In the genomic region with DNA sequence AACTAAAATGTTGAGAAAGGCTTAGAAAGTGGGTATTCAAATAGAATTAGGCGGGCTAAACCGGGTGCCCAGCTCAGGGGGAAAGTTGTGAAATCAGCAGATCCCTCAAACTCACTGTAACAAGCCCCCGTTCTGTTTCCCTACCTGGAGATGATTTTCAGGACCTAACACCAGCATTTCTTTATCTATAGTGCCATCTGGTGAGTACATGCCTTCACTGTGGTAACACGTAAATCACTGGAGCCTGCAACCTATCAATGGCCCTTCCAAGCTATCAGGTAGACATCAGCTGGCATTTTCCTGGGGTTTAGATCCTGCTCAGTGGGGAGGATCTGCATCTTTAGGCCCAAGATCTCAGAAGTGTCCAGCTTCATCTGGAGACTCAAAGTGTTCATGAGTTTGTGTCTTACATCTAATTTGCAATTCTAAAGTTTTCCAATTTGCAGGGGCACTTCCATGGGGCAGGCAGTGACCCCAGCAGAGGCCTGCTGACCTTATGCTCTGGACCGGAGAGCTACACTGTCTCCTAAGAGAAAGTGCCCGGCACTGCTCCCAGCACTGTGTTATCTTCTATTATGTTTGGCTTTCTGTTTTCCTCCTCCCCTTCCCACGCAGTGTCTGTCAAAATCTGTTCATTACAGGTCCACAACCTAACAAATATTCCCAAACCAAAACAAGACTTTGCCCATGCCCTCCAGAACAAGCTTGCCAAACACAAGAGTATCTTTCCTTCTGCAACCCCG, we compare ENCODE assay signal across 11 cellular contexts.
DNase-seq lines count a peak whose midpoint lies in the region; ATAC-seq, FAIRE-seq and TF ChIP-seq lines count a peak whose summit lies in the region.
"Had no signal": no experiment of that assay in that cellular context is flagged by ENCODE, and none has a peak within 500 bp of the region (broad histone marks: within the 10 kb centered on the region; RNA-seq: fewer than 3 reads in every experiment).

No MANE protein-coding gene starts in this region.

- H3K27me3 ChIP-seq in DND-41 (ENCODE audit: insufficient read depth, low read length, poor library complexity) (no peaks in the 10 kb centered on the region), Panc1 (ENCODE audit: control insufficient read depth, insufficient read depth, low read length) (peaks cover 23% of the 10 kb centered on the region), keratinocyte (ENCODE audit: control insufficient read depth, extremely low read depth, insufficient read depth, low read length) (peaks cover 18% of the 10 kb centered on the region), uterus (no peaks in the 10 kb centered on the region)
- H3K27me3 ChIP-seq: ovary had no signal

- dilution Hi-C loops in keratinocyte (cut with MboI; ENCODE audit: extremely low pct_ligation_motif_present, low sequenced_read_pairs): no loop called here

- H2AFZ ChIP-seq in DND-41 (ENCODE audit: low read depth, low read length) (no peak overlapping the region), keratinocyte (ENCODE audit: control insufficient read depth, low read length) (no peak overlapping the region)

- H3K36me3 ChIP-seq in DND-41 (ENCODE audit: insufficient read depth, low read length) (no peaks in the 10 kb centered on the region), Panc1 (ENCODE audit: control insufficient read depth, insufficient read depth, low read length) (no peaks in the 10 kb centered on the region), keratinocyte (ENCODE audit: control insufficient read depth in 2 of 2, extremely low read depth in 1 of 2, insufficient read depth in 2 of 2, low read length in 2 of 2) (no peaks in the 10 kb centered on the region), uterus (no peaks in the 10 kb centered on the region)
- H3K36me3 ChIP-seq: ovary had no signal

- H3K4me1 Mint-ChIP-seq in activated naive CD8-positive, alpha-beta T cell treated with anti-CD3 and anti-CD28 coated beads for 36 hours: no peaks in the 10 kb centered on the region

- TF ChIP-seq POLR2A in uterus (IDR thresholded peaks at IDR 0.05): no peak

- no peak overlapping the region for H3K4me3 Mint-ChIP-seq in activated naive CD8-positive, alpha-beta T cell treated with anti-CD3 and anti-CD28 coated beads for 36 hours
- H3K4me3 Mint-ChIP-seq: activated T-helper 1 cell treated with anti-CD3 and anti-CD28 coated beads, Interleukin-12 subunit alpha, Interleukin-12 subunit beta, Interleukin-2, Interleukin-4 antibody, amounts not matched to agents 30 ng/mL and 10 ng/mL and 1 ng/mL, durations not matched to agents 14 hours and 24 hours and 36 hours had no signal

- no peaks in the 10 kb centered on the region for H3K36me3 Mint-ChIP-seq in activated naive CD8-positive, alpha-beta T cell treated with anti-CD3 and anti-CD28 coated beads for 36 hours

- DNase-seq in DND-41 (no peak), Panc1 (ENCODE audit: low read depth, low spot score) (no peak), keratinocyte (ENCODE audit: low read depth, low spot score) (no peak), uterus (no peak), NCI-H128 (lab: John Stamatoyannopoulos, UW; ENCODE audit: unreplicated experiment) (no peak)
- peak; percentile 14 for DNase-seq in Jurkat, Clone E6-1 (ENCODE audit: low read depth, low spot score)
- DNase-seq in activated naive CD8-positive, alpha-beta T cell treated with anti-CD3 and anti-CD28 coated beads for 36 hours: no peak
- DNase-seq: NCI-H187, ovary had no signal

- no peak overlapping the region for H3K27ac Mint-ChIP-seq in activated naive CD8-positive, alpha-beta T cell treated with anti-CD3 and anti-CD28 coated beads for 36 hours
- H3K27ac Mint-ChIP-seq: activated T-helper 1 cell treated with anti-CD3 and anti-CD28 coated beads, Interleukin-12 subunit alpha, Interleukin-12 subunit beta, Interleukin-2, Interleukin-4 antibody, amounts not matched to agents 30 ng/mL and 10 ng/mL and 1 ng/mL, durations not matched to agents 14 hours and 24 hours and 36 hours had no signal

- in situ Hi-C loops in Panc1 (cut with HindIII; ENCODE audit: low pct_unique_long_range_greater_than_20kb, low sequenced_read_pairs): no loop called here

- H3K27ac ChIP-seq in DND-41 (ENCODE audit: low read length) (no peak overlapping the region), Panc1 (ENCODE audit: low read length) (no peak overlapping the region), keratinocyte (ENCODE audit: control insufficient read depth, insufficient read depth, low read length) (no peak overlapping the region), uterus (no peak overlapping the region)
- H3K27ac ChIP-seq: ovary had no signal

- peaks cover 8% of the 10 kb centered on the region for H3K27me3 Mint-ChIP-seq in activated naive CD8-positive, alpha-beta T cell treated with anti-CD3 and anti-CD28 coated beads for 36 hours

- H3K79me2 ChIP-seq in DND-41 (ENCODE audit: insufficient read depth, low read length) (no peaks in the 10 kb centered on the region), keratinocyte (ENCODE audit: control insufficient read depth, insufficient read depth, low read length) (no peaks in the 10 kb centered on the region)

- POLR2A ChIA-PET in Panc1 (lab: Charles Lee): no interaction called here

- no peaks in the 10 kb centered on the region for H4K20me1 ChIP-seq in DND-41 (ENCODE audit: insufficient read depth, low read length)
- no peaks in the 10 kb centered on the region for H4K20me1 ChIP-seq in keratinocyte (ENCODE audit: control insufficient read depth, extremely low read depth, insufficient read depth, low read length)

- ATAC-seq in DND-41 (ENCODE audit: insufficient read depth, low read depth) (no peak), Panc1 (peak; percentile 68; the same call in 1 of the 2 replicates), GM21381 (IDR thresholded peaks at IDR 0.05; ENCODE audit: unreplicated experiment) (no peak)

- no peak overlapping the region for H3K9ac ChIP-seq in DND-41 (ENCODE audit: low read depth, low read length)
- no peak overlapping the region for H3K9ac ChIP-seq in keratinocyte (ENCODE audit: control insufficient read depth, extremely low read depth, insufficient read depth, low read length)

- intact Hi-C loops in Panc1 (cut with micrococcal nuclease; ENCODE audit: unreplicated experiment) (loop anchor here (2.0 kb wide), 1 partner anchor 147 kb away; no protein-coding TSS in a partner anchor), uterus (cut with DNase I; ENCODE audit: low total_unique reads) (no loop called here)

- no peaks in the 10 kb centered on the region for H3K9me3 Mint-ChIP-seq in activated naive CD8-positive, alpha-beta T cell treated with anti-CD3 and anti-CD28 coated beads for 36 hours
- H3K9me3 Mint-ChIP-seq: activated T-helper 1 cell treated with anti-CD3 and anti-CD28 coated beads, Interleukin-12 subunit alpha, Interleukin-12 subunit beta, Interleukin-2, Interleukin-4 antibody, amounts not matched to agents 30 ng/mL and 10 ng/mL and 1 ng/mL, durations not matched to agents 14 hours and 24 hours and 36 hours had no signal

- CTCF ChIA-PET in Panc1 (lab: Charles Lee): no interaction called here

- no TSS peak for BruUV-seq in Panc1 (replicated peaks; lab: Mats Ljungman, UMichigan)

- peak; percentile 74 for FAIRE-seq in keratinocyte (lab: Jason Lieb, UNC)

- no peak overlapping the region for H3K4me2 ChIP-seq in DND-41 (ENCODE audit: insufficient read depth, low read length)
- no peak overlapping the region for H3K4me2 ChIP-seq in keratinocyte (ENCODE audit: control insufficient read depth, extremely low read depth, insufficient read depth, low read depth, low read length)

- H3K4me1 ChIP-seq in DND-41 (ENCODE audit: insufficient read depth, low read length): no peaks in the 10 kb centered on the region
- H3K4me1 ChIP-seq in Panc1 (ENCODE audit: control insufficient read depth, insufficient read depth, low read length): no peaks in the 10 kb centered on the region
- no peaks in the 10 kb centered on the region for H3K4me1 ChIP-seq in keratinocyte (ENCODE audit: control insufficient read depth, extremely low read depth, insufficient read depth, low read length)
- no peaks in the 10 kb centered on the region for H3K4me1 ChIP-seq in uterus

- H3K9me3 ChIP-seq in DND-41 (ENCODE audit: insufficient read depth, low read length, severe bottlenecking): no peaks in the 10 kb centered on the region
- H3K9me3 ChIP-seq in Panc1 (ENCODE audit: control insufficient read depth, insufficient read depth, low read depth, low read length): no peaks in the 10 kb centered on the region
- H3K9me3 ChIP-seq in keratinocyte (ENCODE audit: control insufficient read depth, low read depth, low read length): no peaks in the 10 kb centered on the region
- H3K9me3 ChIP-seq in uterus: no peaks in the 10 kb centered on the region
- H3K9me3 ChIP-seq: ovary had no signal

- H3K4me3 ChIP-seq in DND-41 (ENCODE audit: low read depth in 1 of 2, low read length in 2 of 2) (no peak overlapping the region), Panc1 (ENCODE audit: low read depth in 2 of 2, low read length in 2 of 2) (no peak overlapping the region), keratinocyte (ENCODE audit: control insufficient read depth in 2 of 3, extremely low read depth in 1 of 3, insufficient read depth in 2 of 3, low read depth in 1 of 3, low read length in 3 of 3) (no peak overlapping the region), uterus (no peak overlapping the region)
- H3K4me3 ChIP-seq in Jurkat, Clone E6-1 (ENCODE audit: low read length): no peak overlapping the region
- H3K4me3 ChIP-seq: ovary had no signal

- peak; percentile 44 for TF ChIP-seq CTCF in DND-41 (IDR thresholded peaks at IDR 0.05; ENCODE audit: borderline replicate concordance, extremely low read depth, low read length, poor library complexity, severe bottlenecking)
- peak; percentile 30; the same call in 1 of the 2 replicates for TF ChIP-seq CTCF in Panc1 (IDR thresholded peaks at IDR 0.05)
- TF ChIP-seq CTCF in keratinocyte (optimal IDR thresholded peaks at IDR 0.05 in 1 of 3, IDR thresholded peaks at IDR 0.05 in 1 of 3, conservative IDR thresholded peaks at IDR 0.05 in 1 of 3; ENCODE audit: extremely low read depth in 1 of 3, insufficient read depth in 2 of 3, low read length in 3 of 3): peak; percentile 32 to 71 (median 55)
- no peak for TF ChIP-seq CTCF in uterus (IDR thresholded peaks at IDR 0.05)

- H3K9me1 ChIP-seq in keratinocyte (ENCODE audit: control insufficient read depth, extremely low read depth, insufficient read depth, low read length): no peaks in the 10 kb centered on the region

Comparison
In these comparisons a context has a peak if more than half of its experiments do, and no peak if none do; other contexts are left out.
1. CTCF ChIP-seq: peak in DND-41 (single experiment), Panc1 (single experiment) and keratinocyte (3 of 3); none in uterus (0 of 4).